Comparison of ENCODE assay signal across 31 cellular contexts in the genomic region with DNA sequence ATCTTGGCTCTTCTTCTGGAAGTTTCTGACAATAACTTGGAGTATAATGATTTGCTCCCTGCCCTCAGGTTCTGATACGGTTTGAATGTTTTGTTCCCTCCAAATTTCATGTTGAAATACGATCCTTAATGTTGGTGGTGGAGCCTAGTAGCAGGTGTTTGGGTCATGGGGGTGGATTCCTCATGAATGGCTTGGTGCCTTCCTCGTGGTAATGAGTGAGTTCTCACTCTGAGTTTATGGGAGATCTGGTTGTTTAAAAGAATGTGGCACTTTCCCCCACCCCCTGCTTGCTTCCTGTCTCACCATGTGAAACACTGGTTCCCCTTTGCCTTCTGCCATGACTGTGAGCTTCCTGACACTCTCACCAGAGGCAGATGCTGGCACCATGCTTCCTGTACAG.
"Had no signal": no experiment of that assay in that cellular context is flagged by ENCODE, and none has a peak within 500 bp of the region (broad histone marks: within the 10 kb centered on the region; RNA-seq: fewer than 3 reads in every experiment).

No MANE protein-coding gene starts in this region.

- H3K27me3 ChIP-seq: body of pancreas, esophagus squamous epithelium, gastroesophageal sphincter had no signal

- H3K36me3 ChIP-seq: esophagus squamous epithelium, gastroesophageal sphincter, WERI-Rb-1 had no signal

- H3K4me1 ChIP-seq: body of pancreas, esophagus squamous epithelium, gastroesophageal sphincter had no signal

- H3K4me3 Mint-ChIP-seq: activated B cell treated with CpG ODN at 0.5 μM for 24 hours; activated CD4-positive, alpha-beta memory T cell treated with anti-CD3 and anti-CD28 coated beads for 36 hours; activated CD8-positive, alpha-beta memory T cell treated with anti-CD3 and anti-CD28 coated beads, Interleukin-2, amount 10 ng/mL, durations not matched to agents 7 days and 5 days; activated CD8-positive, alpha-beta T cell treated with anti-CD3 and anti-CD28 coated beads, Interleukin-2, amount 10 ng/mL, durations not matched to agents 7 days and 5 days; activated naive CD8-positive, alpha-beta T cell; activated T-cell treated with anti-CD3 and anti-CD28 coated beads, Interleukin-2, amount 50 U/mL, for 24 hours; activated T-cell treated with anti-CD3 and anti-CD28 coated beads, Interleukin-2, amount 50 U/mL, for 72 hours; effector memory CD8-positive, alpha-beta T cell; T-helper 17 cell; T-helper 2 cell treated with Interferon-gamma antibody and Interleukin-4, amounts not matched to agents 5 μg/mL and 100 μg/mL, for 36 hours had no signal

- DNase-seq: activated B cell treated with CpG ODN at 0.5 μM for 24 hours; activated CD4-positive, alpha-beta memory T cell treated with anti-CD3 and anti-CD28 coated beads for 36 hours; activated CD4-positive, alpha-beta T cell treated with anti-CD3 and anti-CD28 coated beads for 48 hours; activated CD8-positive, alpha-beta memory T cell treated with anti-CD3 and anti-CD28 coated beads, Interleukin-2, amount 10 ng/mL, durations not matched to agents 7 days and 5 days; activated CD8-positive, alpha-beta memory T cell treated with anti-CD3 and anti-CD28 coated beads, Interleukin-2, amount 50 U/mL, for 48 hours; activated CD8-positive, alpha-beta T cell treated with anti-CD3 and anti-CD28 coated beads, Interleukin-2, amount 10 ng/mL, durations not matched to agents 7 days and 5 days; activated effector memory CD4-positive, alpha-beta T cell treated with Interleukin-2 at 50 U/mL for 16 hours; activated gamma-delta T cell treated with Interleukin-2 at 50 U/mL for 16 hours; activated naive CD4-positive, alpha-beta T cell treated with anti-CD3 and anti-CD28 coated beads, Interleukin-2, amount 50 U/mL, for 16 hours; activated naive CD4-positive, alpha-beta T cell treated with Interleukin-2 at 50 U/mL for 16 hours; activated T-cell treated with anti-CD3 and anti-CD28 coated beads for 4 hours; activated T-cell treated with anti-CD3 and anti-CD28 coated beads, Interleukin-2, amount 50 U/mL, for 24 hours; activated T-cell treated with anti-CD3 and anti-CD28 coated beads, Interleukin-2, amount 50 U/mL, for 72 hours; amygdala; aorta; body of pancreas; caudate nucleus; cortex of kidney; dermis blood vessel endothelial cell; effector CD4-positive, alpha-beta T cell; effector memory CD8-positive, alpha-beta T cell; erythroblast; esophagus squamous epithelium; foreskin melanocyte; T-helper 1 cell; T-helper 17 cell; T1000; WERI-Rb-1 had no signal

- H3K4me3 ChIP-seq: body of pancreas, esophagus squamous epithelium, gastroesophageal sphincter had no signal

- H3K27ac ChIP-seq: body of pancreas, esophagus squamous epithelium, gastroesophageal sphincter, WERI-Rb-1 had no signal

- H3K4me1 Mint-ChIP-seq: activated B cell treated with CpG ODN at 0.5 μM for 24 hours; activated CD8-positive, alpha-beta memory T cell treated with anti-CD3 and anti-CD28 coated beads, Interleukin-2, amount 10 ng/mL, durations not matched to agents 7 days and 5 days; T-helper 17 cell had no signal

- H3K27ac Mint-ChIP-seq: activated B cell treated with CpG ODN at 0.5 μM for 24 hours; activated CD4-positive, alpha-beta memory T cell treated with anti-CD3 and anti-CD28 coated beads for 36 hours; activated CD8-positive, alpha-beta memory T cell treated with anti-CD3 and anti-CD28 coated beads, Interleukin-2, amount 10 ng/mL, durations not matched to agents 7 days and 5 days; activated CD8-positive, alpha-beta T cell treated with anti-CD3 and anti-CD28 coated beads, Interleukin-2, amount 10 ng/mL, durations not matched to agents 7 days and 5 days; activated naive CD8-positive, alpha-beta T cell; activated T-cell treated with anti-CD3 and anti-CD28 coated beads, Interleukin-2, amount 50 U/mL, for 24 hours; activated T-cell treated with anti-CD3 and anti-CD28 coated beads, Interleukin-2, amount 50 U/mL, for 72 hours; effector memory CD8-positive, alpha-beta T cell; T-helper 17 cell; T-helper 2 cell treated with Interferon-gamma antibody and Interleukin-4, amounts not matched to agents 5 μg/mL and 100 μg/mL, for 36 hours had no signal

- H3K36me3 Mint-ChIP-seq: activated CD4-positive, alpha-beta memory T cell treated with anti-CD3 and anti-CD28 coated beads for 36 hours; activated CD8-positive, alpha-beta memory T cell treated with anti-CD3 and anti-CD28 coated beads, Interleukin-2, amount 10 ng/mL, durations not matched to agents 7 days and 5 days had no signal

- H3K9me3 ChIP-seq: body of pancreas had no signal
